19 cellular contexts compared by ENCODE assay signal in genomic region chr11:73445980-73446379, GRCh38.
DNase-seq lines count a peak whose midpoint lies in the region; ATAC-seq and TF ChIP-seq lines count a peak whose summit lies in the region.
"Had no signal": no experiment of that assay in that cellular context is flagged by ENCODE, and none has a peak within 500 bp of the region (broad histone marks: within the 10 kb centered on the region; RNA-seq: fewer than 3 reads in every experiment).

No MANE protein-coding gene starts in this region.

- no peak overlapping the region for H3K4me2 ChIP-seq in SK-N-SH
- H3K4me2 ChIP-seq: GM23338 had no signal

- H3F3A ChIP-seq in SK-N-SH (replicated peaks; ENCODE audit: insufficient read depth), result peaks cover 3% of the 10 kb centered on the region

- no peaks in the 10 kb centered on the region for H4K20me1 ChIP-seq in SK-N-SH (ENCODE audit: insufficient read depth)

- H3K4me3 ChIP-seq in SK-N-SH (ENCODE audit: low read depth in 2 of 2, low read length in 1 of 2), result no peak overlapping the region
- no peak overlapping the region for H3K4me3 ChIP-seq in mucosa of descending colon
- no peak overlapping the region for H3K4me3 ChIP-seq in colonic mucosa
- H3K4me3 ChIP-seq: GM23338, K562 had no signal

- H3K27me3 ChIP-seq in SK-N-SH (ENCODE audit: insufficient read depth) (no peaks in the 10 kb centered on the region), colonic mucosa (no peaks in the 10 kb centered on the region)

- TF ChIP-seq CTCF in SK-N-SH (IDR thresholded peaks at IDR 0.05) (no peak), mucosa of descending colon (IDR thresholded peaks at IDR 0.05) (no peak), colonic mucosa (IDR thresholded peaks at IDR 0.05) (no peak)

- intact Hi-C loops in mucosa of descending colon (cut with DNase I, micrococcal nuclease), result no loop called here
- intact Hi-C loops in colonic mucosa (cut with DNase I), result no loop called here

- peaks cover 5% of the 10 kb centered on the region for H3K4me1 Mint-ChIP-seq in T-helper 17 cell

- ATAC-seq in SK-N-SH treated with all-trans-retinoic acid at 6 μM for 48 hours (no peak), T-helper 17 cell (no peak), mucosa of descending colon (peak; percentile 30), GM18867 (IDR thresholded peaks at IDR 0.05; ENCODE audit: unreplicated experiment) (no peak), GM19452 (IDR thresholded peaks at IDR 0.05; ENCODE audit: unreplicated experiment) (no peak)
- ATAC-seq: GM23338, K562 had no signal

- H3K36me3 ChIP-seq in SK-N-SH (replicated peaks in 1 of 2; ENCODE audit: control insufficient read depth in 1 of 2, insufficient read depth in 2 of 2, low read length in 1 of 2) (no peaks in the 10 kb centered on the region), mucosa of descending colon (ENCODE audit: low read depth) (no peaks in the 10 kb centered on the region), colonic mucosa (no peaks in the 10 kb centered on the region)

- TF ChIP-seq RAD21 in SK-N-SH (IDR thresholded peaks at IDR 0.05; ENCODE audit: low read length), result no peak

- H3K36me3 Mint-ChIP-seq in T-helper 17 cell (ENCODE audit: low read depth), result peaks cover 3% of the 10 kb centered on the region

- POLR2A ChIA-PET in SK-N-SH (lab: Yijun Ruan, JAX), result no interaction called here

- no peaks in the 10 kb centered on the region for H3K79me2 ChIP-seq in SK-N-SH (ENCODE audit: insufficient read depth)

- H3K27ac Mint-ChIP-seq in T-helper 17 cell, result peak overlapping the region; percentile 30
- H3K27ac Mint-ChIP-seq: CD4-positive, alpha-beta memory T cell; GM23338; HFFc6 had no signal

- no peaks in the 10 kb centered on the region for H3K27me3 Mint-ChIP-seq in T-helper 17 cell
- H3K27me3 Mint-ChIP-seq: CD4-positive, alpha-beta memory T cell had no signal

- peaks cover 0 to 5% of the 10 kb centered on the region in 2 experiments; a peak in 2 of 4 replicates for H3K4me1 ChIP-seq in SK-N-SH (ENCODE audit: control insufficient read depth in 1 of 2, insufficient read depth in 2 of 2, low read depth in 1 of 2, low read length in 1 of 2)
- peaks cover 4% of the 10 kb centered on the region for H3K4me1 ChIP-seq in mucosa of descending colon (ENCODE audit: low read depth)
- H3K4me1 ChIP-seq in colonic mucosa, result no peaks in the 10 kb centered on the region

- H2AFZ ChIP-seq in SK-N-SH (ENCODE audit: low read depth), result no peak overlapping the region
- H2AFZ ChIP-seq: GM23338 had no signal

- H3K9me2 ChIP-seq in SK-N-SH, result no peaks in the 10 kb centered on the region

- CTCF ChIA-PET in SK-N-SH (lab: Yijun Ruan, JAX), result interaction anchor here (0.7 to 1.6 kb wide), 6 partner anchors 10 to 215 kb away, joined by 3 to 6 read pairs (median 3); no protein-coding TSS in a partner anchor

- H3K9ac ChIP-seq in SK-N-SH, result no peak overlapping the region
- H3K9ac ChIP-seq in colonic mucosa (ENCODE audit: low read depth in 2 of 2, low read length in 2 of 2), result no peak overlapping the region

- H3K27ac ChIP-seq in SK-N-SH (ENCODE audit: low read depth in 2 of 2, low read length in 1 of 2) (no peak overlapping the region), colonic mucosa (no peak overlapping the region)

- DNase-seq in SK-N-SH, result no peak
- no peak for DNase-seq in T-helper 17 cell
- no peak for DNase-seq in mucosa of descending colon
- DNase-seq in colonic mucosa, result no peak
- DNase-seq: C1 segment of cervical spinal cord; CD4-positive, alpha-beta memory T cell; COR-L47; DMS53; H9; HFFc6; Kasumi-1; NCI-H2029 treated with DMSO at 0.1 percent for 48 hours; NCI-H446 treated with DMSO at 0.1 percent for 48 hours; NCI-H526 had no signal

- TF ChIP-seq EP300 in SK-N-SH (IDR thresholded peaks at IDR 0.05; ENCODE audit: borderline replicate concordance in 1 of 2, low read depth in 1 of 2, low read length in 1 of 2), result no peak

- H3K9me3 ChIP-seq in SK-N-SH (no peaks in the 10 kb centered on the region), T-helper 17 cell (ENCODE audit: control insufficient read depth, low read length, poor library complexity, severe bottlenecking) (no peaks in the 10 kb centered on the region), mucosa of descending colon (no peaks in the 10 kb centered on the region), colonic mucosa (no peaks in the 10 kb centered on the region)

- H3K4me3 Mint-ChIP-seq in T-helper 17 cell, result no peak overlapping the region
- H3K4me3 Mint-ChIP-seq: CD4-positive, alpha-beta memory T cell; GM23338; H9; HFFc6 had no signal

TF ChIP-seq in SK-N-SH treated with all-trans-retinoic acid at 6 μM for 48 hours, 23 proteins besides CTCF, POLR2A, EP300 and RAD21 (continues in another document):
- TF ChIP-seq ZNF565 (CRISPR knock-in tag; conservative IDR thresholded peaks at IDR 0.05; ENCODE audit: low read depth) (no peak), RARB (CRISPR knock-in tag; IDR thresholded peaks at IDR 0.05) (no peak), ZNF8 (CRISPR knock-in tag; IDR thresholded peaks at IDR 0.05) (no peak), PATZ1 (CRISPR knock-in tag; IDR thresholded peaks at IDR 0.05; ENCODE audit: borderline replicate concordance) (no peak), ISL1 (CRISPR knock-in tag; IDR thresholded peaks at IDR 0.05) (0 out of 2 replicates have a peak, but pooled peaks have one; percentile 11), ARNTL (CRISPR knock-in tag; IDR thresholded peaks at IDR 0.05; ENCODE audit: borderline replicate concordance, low read depth) (no peak)

TF ChIP-seq in SK-N-SH, 30 proteins besides CTCF, POLR2A, EP300 and RAD21:
- TF ChIP-seq, protein P1, sequence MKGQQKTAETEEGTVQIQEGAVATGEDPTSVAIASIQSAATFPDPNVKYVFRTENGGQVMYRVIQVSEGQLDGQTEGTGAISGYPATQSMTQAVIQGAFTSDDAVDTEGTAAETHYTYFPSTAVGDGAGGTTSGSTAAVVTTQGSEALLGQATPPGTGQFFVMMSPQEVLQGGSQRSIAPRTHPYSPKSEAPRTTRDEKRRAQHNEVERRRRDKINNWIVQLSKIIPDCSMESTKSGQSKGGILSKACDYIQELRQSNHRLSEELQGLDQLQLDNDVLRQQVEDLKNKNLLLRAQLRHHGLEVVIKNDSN (IDR thresholded peaks at IDR 0.05; ENCODE audit: borderline replicate concordance, low read depth), result no peak
- no peak for TF ChIP-seq FOXM1 (IDR thresholded peaks at IDR 0.05; ENCODE audit: low read depth)
- no peak for TF ChIP-seq GABPA (IDR thresholded peaks at IDR 0.05; ENCODE audit: low read depth)
- TF ChIP-seq JUND (IDR thresholded peaks at IDR 0.05), result no peak
- no peak for TF ChIP-seq NRF1 (IDR thresholded peaks at IDR 0.05; ENCODE audit: low read depth, low read length)
- TF ChIP-seq USF2 (IDR thresholded peaks at IDR 0.05; ENCODE audit: borderline replicate concordance, low read depth, low read length), result no peak
- TF ChIP-seq PBX3 (IDR thresholded peaks at IDR 0.05), result no peak
- TF ChIP-seq MEF2A (IDR thresholded peaks at IDR 0.05; ENCODE audit: borderline replicate concordance, low read depth), result no peak
- TF ChIP-seq, protein P2, sequence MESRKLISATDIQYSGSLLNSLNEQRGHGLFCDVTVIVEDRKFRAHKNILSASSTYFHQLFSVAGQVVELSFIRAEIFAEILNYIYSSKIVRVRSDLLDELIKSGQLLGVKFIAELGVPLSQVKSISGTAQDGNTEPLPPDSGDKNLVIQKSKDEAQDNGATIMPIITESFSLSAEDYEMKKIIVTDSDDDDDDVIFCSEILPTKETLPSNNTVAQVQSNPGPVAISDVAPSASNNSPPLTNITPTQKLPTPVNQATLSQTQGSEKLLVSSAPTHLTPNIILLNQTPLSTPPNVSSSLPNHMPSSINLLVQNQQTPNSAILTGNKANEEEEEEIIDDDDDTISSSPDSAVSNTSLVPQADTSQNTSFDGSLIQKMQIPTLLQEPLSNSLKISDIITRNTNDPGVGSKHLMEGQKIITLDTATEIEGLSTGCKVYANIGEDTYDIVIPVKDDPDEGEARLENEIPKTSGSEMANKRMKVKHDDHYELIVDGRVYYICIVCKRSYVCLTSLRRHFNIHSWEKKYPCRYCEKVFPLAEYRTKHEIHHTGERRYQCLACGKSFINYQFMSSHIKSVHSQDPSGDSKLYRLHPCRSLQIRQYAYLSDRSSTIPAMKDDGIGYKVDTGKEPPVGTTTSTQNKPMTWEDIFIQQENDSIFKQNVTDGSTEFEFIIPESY (IDR thresholded peaks at IDR 0.05; ENCODE audit: borderline replicate concordance, low read depth), result no peak
- no peak for TF ChIP-seq YY1 (IDR thresholded peaks at IDR 0.05; ENCODE audit: low read depth)
- TF ChIP-seq SIN3A (IDR thresholded peaks at IDR 0.05; ENCODE audit: borderline replicate concordance, low read depth, low read length), result no peak
- TF ChIP-seq ELF1 (IDR thresholded peaks at IDR 0.05), result no peak
- TF ChIP-seq RCOR1 (IDR thresholded peaks at IDR 0.05; ENCODE audit: low read length), result no peak
- TF ChIP-seq SMC3 (IDR thresholded peaks at IDR 0.05; ENCODE audit: low read depth, low read length), result no peak
